In the genomic region with DNA sequence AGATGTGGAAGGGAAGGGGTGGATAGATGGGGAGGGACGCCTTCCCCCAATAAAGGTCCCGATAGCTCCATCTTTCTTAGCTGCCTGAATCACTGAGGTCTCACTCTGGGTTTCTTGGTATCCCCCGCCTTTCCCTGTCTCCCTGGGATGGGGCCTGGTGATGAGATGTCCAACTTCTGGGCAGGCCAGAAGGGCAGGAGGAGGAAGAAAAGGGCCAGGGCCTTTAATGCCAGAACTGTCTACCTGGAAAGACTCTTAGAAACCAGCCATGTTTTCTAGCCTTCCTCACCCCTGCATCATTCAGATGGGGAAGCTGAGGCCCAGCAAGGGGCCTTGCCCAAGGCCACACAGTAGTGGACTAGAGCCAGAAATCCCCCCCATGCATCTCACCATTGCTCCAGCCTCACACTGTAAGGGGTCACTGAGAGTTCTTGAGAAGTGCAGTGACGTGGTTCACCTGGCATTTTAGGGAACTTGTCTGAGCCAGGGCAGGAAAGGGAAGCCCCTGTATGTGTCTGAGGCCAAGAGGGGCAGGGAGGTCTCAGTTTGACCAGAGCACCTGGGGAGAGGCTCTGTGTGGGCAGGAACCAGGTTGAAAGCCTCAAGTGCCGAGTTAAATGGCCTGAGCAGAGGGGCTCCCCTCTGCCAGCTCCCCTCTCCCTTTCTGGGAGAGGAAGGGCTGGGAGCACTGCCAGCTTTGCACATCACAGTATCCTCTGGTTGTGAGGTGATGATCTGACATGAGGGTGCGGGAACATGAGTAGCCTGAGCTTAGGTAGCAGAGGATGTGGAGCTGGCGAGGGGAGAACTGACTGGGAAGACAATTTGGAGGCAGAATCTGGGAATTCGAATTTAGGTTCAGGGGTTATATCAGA, we compare ENCODE assay signal across 10 cellular contexts. TPM values are rescaled to one million over a fixed set of nuclear protein-coding genes. Genes with fewer than 3 reads are reported as not detected.
DNase-seq lines count a peak whose midpoint lies in the region; ATAC-seq, FAIRE-seq and TF ChIP-seq lines count a peak whose summit lies in the region.
"Had no signal": no experiment of that assay in that cellular context is flagged by ENCODE, and none has a peak within 500 bp of the region (broad histone marks: within the 10 kb centered on the region; RNA-seq: fewer than 3 reads in every experiment).

No MANE protein-coding gene starts in this region.

- H3K4me1 ChIP-seq in ACC112 (ENCODE audit: control insufficient read depth, insufficient read depth, low read length, unreplicated experiment) (peaks cover 71% of the 10 kb centered on the region), endothelial cell of umbilical vein (ENCODE audit: control insufficient read depth, extremely low read depth, insufficient read depth, low read length) (peaks cover 39% of the 10 kb centered on the region), neutrophil (ENCODE audit: control insufficient read depth in 1 of 2, insufficient read depth in 1 of 2, low read depth in 1 of 2, low read length in 1 of 2) (peaks cover 32 to 40% of the 10 kb centered on the region in 2 experiments)

- no peaks in the 10 kb centered on the region for H3K36me3 ChIP-seq in ACC112 (ENCODE audit: insufficient read depth, low read length)
- H3K36me3 ChIP-seq in endothelial cell of umbilical vein (ENCODE audit: control insufficient read depth in 2 of 2, extremely low read depth in 1 of 2, insufficient read depth in 2 of 2, low read length in 2 of 2) = peaks cover 0 to 9% of the 10 kb centered on the region in 2 experiments
- H3K36me3 ChIP-seq in neutrophil = no peaks in the 10 kb centered on the region

- dilution Hi-C loops in endothelial cell of umbilical vein (cut with MboI; ENCODE audit: extremely low pct_ligation_motif_present, low sequenced_read_pairs) = no loop called here

- no peaks in the 10 kb centered on the region for H3K27me3 Mint-ChIP-seq in stimulated activated naive CD8-positive, alpha-beta T cell treated with anti-CD3 and anti-CD28 coated beads, Interleukin-15, amount 100 ng/mL, for 72 hours

- POLR2A ChIA-PET in endothelial cell of umbilical vein (lab: Charles Lee) = interaction anchor here (1.0 to 2.7 kb wide), 3 partner anchors 10 to 14 kb away, joined by 3 to 14 read pairs (median 6); a partner anchor contains a TSS

- H3K9me1 ChIP-seq in endothelial cell of umbilical vein (replicated peaks; ENCODE audit: control insufficient read depth, extremely low read depth, insufficient read depth, low read length) = no peaks in the 10 kb centered on the region

- H3K4me3 ChIP-seq in ACC112 (ENCODE audit: low read depth, low read length) = peak overlapping the region; percentile 5; the same call in 1 of the 2 replicates
- no peak overlapping the region for H3K4me3 ChIP-seq in endothelial cell of umbilical vein (replicated peaks in 1 of 3; ENCODE audit: insufficient read depth in 1 of 3, low read depth in 1 of 3, low read length in 3 of 3)
- H3K4me3 ChIP-seq in neutrophil (ENCODE audit: low read depth in 1 of 2, low read length in 1 of 2) = no peak overlapping the region

- H3K4me2 ChIP-seq in endothelial cell of umbilical vein (ENCODE audit: insufficient read depth, low read length) = peak overlapping the region; percentile 14

- no peaks in the 10 kb centered on the region for H4K20me1 ChIP-seq in endothelial cell of umbilical vein (replicated peaks; ENCODE audit: control insufficient read depth, extremely low read depth, insufficient read depth, low read length)

- in situ Hi-C loops in ACHN (cut with HindIII; ENCODE audit: low pct_ligation_motif_present, low pct_unique_long_range_greater_than_20kb, low sequenced_read_pairs) = no loop called here

- H3K4me3 Mint-ChIP-seq in stimulated activated naive CD8-positive, alpha-beta T cell treated with anti-CD3 and anti-CD28 coated beads, Interleukin-15, amount 100 ng/mL, for 72 hours = no peak overlapping the region
- H3K4me3 Mint-ChIP-seq: WTC11 had no signal

- H3K79me2 ChIP-seq in ACC112 (ENCODE audit: control insufficient read depth, insufficient read depth, low read length, unreplicated experiment) (peaks cover 62% of the 10 kb centered on the region), endothelial cell of umbilical vein (ENCODE audit: control insufficient read depth, insufficient read depth, low read length) (peaks cover 6% of the 10 kb centered on the region)

- CTCF ChIA-PET in endothelial cell of umbilical vein (lab: Charles Lee) = interaction anchor here (1.4 to 5.7 kb wide), 3 partner anchors 13 to 338 kb away, joined by 3 to 57 read pairs (median 53); a partner anchor contains a TSS

- peak overlapping the region; percentile 62 for H3K9ac ChIP-seq in endothelial cell of umbilical vein (replicated peaks; ENCODE audit: extremely low read depth, insufficient read depth, low read length)

- peak overlapping the region in 1 of 2 donors; percentile 9 for H3K27ac Mint-ChIP-seq in stimulated activated naive CD8-positive, alpha-beta T cell treated with anti-CD3 and anti-CD28 coated beads, Interleukin-15, amount 100 ng/mL, for 72 hours
- H3K27ac Mint-ChIP-seq: WTC11 had no signal

- no peak for TF ChIP-seq POLR2A in endothelial cell of umbilical vein (IDR thresholded peaks at IDR 0.05; ENCODE audit: low read depth, low read length)

- H3K9me3 ChIP-seq in endothelial cell of umbilical vein (replicated peaks; ENCODE audit: control insufficient read depth, insufficient read depth, low read length) (no peaks in the 10 kb centered on the region), neutrophil (no peaks in the 10 kb centered on the region)

- H3K4me1 Mint-ChIP-seq in stimulated activated naive CD8-positive, alpha-beta T cell treated with anti-CD3 and anti-CD28 coated beads, Interleukin-15, amount 100 ng/mL, for 72 hours = peaks cover 12% of the 10 kb centered on the region

- no TSS peak for BruUV-seq in endothelial cell of umbilical vein (replicated peaks; lab: Mats Ljungman, UMichigan)

- no peaks in the 10 kb centered on the region for H3K9me3 Mint-ChIP-seq in stimulated activated naive CD8-positive, alpha-beta T cell treated with anti-CD3 and anti-CD28 coated beads, Interleukin-15, amount 100 ng/mL, for 72 hours
- H3K9me3 Mint-ChIP-seq: WTC11 had no signal

- H3K27me3 ChIP-seq in ACC112 (ENCODE audit: insufficient read depth, low read length) (no peaks in the 10 kb centered on the region), endothelial cell of umbilical vein (ENCODE audit: control insufficient read depth in 2 of 2, insufficient read depth in 2 of 2, low read length in 2 of 2) (no peaks in the 10 kb centered on the region), neutrophil (no peaks in the 10 kb centered on the region)

- no peak for ATAC-seq in GM19452 (IDR thresholded peaks at IDR 0.05; ENCODE audit: unreplicated experiment)
- ATAC-seq in HG03442 (IDR thresholded peaks at IDR 0.05; ENCODE audit: unreplicated experiment) = no peak
- no peak for ATAC-seq in stimulated activated naive CD8-positive, alpha-beta T cell treated with anti-CD3 and anti-CD28 coated beads, Interleukin-15, amount 100 ng/mL, for 72 hours

- H3K27ac ChIP-seq in ACC112 (ENCODE audit: low read depth, low read length) (peak overlapping the region; percentile 84), endothelial cell of umbilical vein (ENCODE audit: insufficient read depth, low read depth, low read length) (peak overlapping the region; percentile 90), neutrophil (peak overlapping the region; percentile 52)

- TF ChIP-seq CTCF in endothelial cell of umbilical vein (IDR thresholded peaks at IDR 0.05; ENCODE audit: extremely low read depth in 1 of 2, insufficient read depth in 1 of 2, low read depth in 1 of 2, low read length in 2 of 2) (no peak), neutrophil (IDR thresholded peaks at IDR 0.05) (no peak)

- no peak overlapping the region for H2AFZ ChIP-seq in ACC112 (ENCODE audit: low read length, unreplicated experiment)
- H2AFZ ChIP-seq in endothelial cell of umbilical vein (ENCODE audit: low read depth, low read length) = peak overlapping the region; percentile 0

- DNase-seq in NCI-H1092 treated with DMSO at 0.1 percent for 48 hours (lab: John Stamatoyannopoulos, UW) = peak; percentile 65
- peak; percentile 68 for DNase-seq in endothelial cell of umbilical vein (ENCODE audit: low read depth, low spot score)
- no peak for DNase-seq in stimulated activated naive CD8-positive, alpha-beta T cell treated with anti-CD3 and anti-CD28 coated beads, Interleukin-15, amount 100 ng/mL, for 72 hours
- DNase-seq in ACHN = no peak

- FAIRE-seq in endothelial cell of umbilical vein (lab: Jason Lieb, UNC) = peak; percentile 74
- FAIRE-seq: keratinocyte had no signal

- intact Hi-C loops in endothelial cell of umbilical vein (cut with micrococcal nuclease) = loop anchor here (1.0 kb wide), 1 partner anchor 43 kb away; no protein-coding TSS in a partner anchor

RNA-seq across cellular contexts. Expression of a gene that starts 14.3 kb away (rescaled TPM):
- total RNA-seq in endothelial cell of umbilical vein = 80.6 and 89.9 TPM in 2 replicates
- polyA plus RNA-seq in endothelial cell of umbilical vein = 74.9 and 94.3 TPM in 2 replicates
- 26.1 and 38.1 TPM in 2 replicates for polyA plus RNA-seq in endothelial cell of umbilical vein (2011; cell fraction: cytosol; rRNA removed)
- 278 and 342 TPM in 2 replicates for polyA plus RNA-seq in endothelial cell of umbilical vein (2011; cell fraction: nucleus; rRNA removed)
- 32.1 and 52.1 TPM in 2 replicates for polyA plus RNA-seq in endothelial cell of umbilical vein (2012)
- 123 and 158 TPM in 2 replicates for polyA minus RNA-seq in endothelial cell of umbilical vein
- 22.0 TPM for polyA minus RNA-seq in endothelial cell of umbilical vein (2011; cell fraction: cytosol; rRNA and poly(A)+ RNA removed)
- 126 and 169 TPM in 2 replicates for polyA minus RNA-seq in endothelial cell of umbilical vein (2011; cell fraction: nucleus; rRNA and poly(A)+ RNA removed)

RNA-seq across cellular contexts. Expression of a gene that starts 50.2 kb away (rescaled TPM):
- 0.30 TPM in 1 of 2 replicates, not detected in the other for total RNA-seq in endothelial cell of umbilical vein
- 0.47 and 0.54 TPM in 2 replicates for polyA plus RNA-seq in endothelial cell of umbilical vein
- 0.34 and 0.40 TPM in 2 replicates for polyA plus RNA-seq in endothelial cell of umbilical vein (2011; cell fraction: cytosol; rRNA removed)
- polyA plus RNA-seq in endothelial cell of umbilical vein (2011; cell fraction: nucleus; rRNA removed) = 0.08 and 0.26 TPM in 2 replicates
- 0.27 and 0.31 TPM in 2 replicates for polyA plus RNA-seq in endothelial cell of umbilical vein (2012)
- 0.13 and 0.24 TPM in 2 replicates for polyA minus RNA-seq in endothelial cell of umbilical vein
- polyA minus RNA-seq in endothelial cell of umbilical vein (2011; cell fraction: cytosol; rRNA and poly(A)+ RNA removed) = 3.1 TPM
- 0.63 TPM in 1 of 2 replicates, not detected in the other for polyA minus RNA-seq in endothelial cell of umbilical vein (2011; cell fraction: nucleus; rRNA and poly(A)+ RNA removed)
- total RNA-seq: WTC11 had no signal

RNA-seq across cellular contexts. Expression of a gene that starts 53.9 kb away (rescaled TPM):
- total RNA-seq in endothelial cell of umbilical vein = 12.6 and 13.1 TPM in 2 replicates
- polyA plus RNA-seq in endothelial cell of umbilical vein = 6.7 and 8.2 TPM in 2 replicates
- 4.0 and 5.0 TPM in 2 replicates for polyA plus RNA-seq in endothelial cell of umbilical vein (2011; cell fraction: cytosol; rRNA removed)
- 20.8 and 21.9 TPM in 2 replicates for polyA plus RNA-seq in endothelial cell of umbilical vein (2011; cell fraction: nucleus; rRNA removed)
- 6.5 and 8.8 TPM in 2 replicates for polyA plus RNA-seq in endothelial cell of umbilical vein (2012)
- polyA minus RNA-seq in endothelial cell of umbilical vein = 6.7 and 6.8 TPM in 2 replicates
- 8.7 TPM for polyA minus RNA-seq in endothelial cell of umbilical vein (2011; cell fraction: cytosol; rRNA and poly(A)+ RNA removed)
- polyA minus RNA-seq in endothelial cell of umbilical vein (2011; cell fraction: nucleus; rRNA and poly(A)+ RNA removed) = 9.9 and 12.0 TPM in 2 replicates

Comparison
In these comparisons a context has a peak if more than half of its experiments do, and no peak if none do; other contexts are left out.
1. DNase-seq: peak in NCI-H1092 treated with DMSO at 0.1 percent for 48 hours (single experiment) and endothelial cell of umbilical vein (single experiment); none in stimulated activated naive CD8-positive, alpha-beta T cell treated with anti-CD3 and anti-CD28 coated beads, Interleukin-15, amount 100 ng/mL, for 72 hours (0 of 2) and ACHN (single experiment).
2. Peak in every context shown above with its lines, with median percentiles within 50 percentile points of each other: H3K27ac ChIP-seq.